Comparison of ENCODE assay signal across 1 cellular context in the genomic region with DNA sequence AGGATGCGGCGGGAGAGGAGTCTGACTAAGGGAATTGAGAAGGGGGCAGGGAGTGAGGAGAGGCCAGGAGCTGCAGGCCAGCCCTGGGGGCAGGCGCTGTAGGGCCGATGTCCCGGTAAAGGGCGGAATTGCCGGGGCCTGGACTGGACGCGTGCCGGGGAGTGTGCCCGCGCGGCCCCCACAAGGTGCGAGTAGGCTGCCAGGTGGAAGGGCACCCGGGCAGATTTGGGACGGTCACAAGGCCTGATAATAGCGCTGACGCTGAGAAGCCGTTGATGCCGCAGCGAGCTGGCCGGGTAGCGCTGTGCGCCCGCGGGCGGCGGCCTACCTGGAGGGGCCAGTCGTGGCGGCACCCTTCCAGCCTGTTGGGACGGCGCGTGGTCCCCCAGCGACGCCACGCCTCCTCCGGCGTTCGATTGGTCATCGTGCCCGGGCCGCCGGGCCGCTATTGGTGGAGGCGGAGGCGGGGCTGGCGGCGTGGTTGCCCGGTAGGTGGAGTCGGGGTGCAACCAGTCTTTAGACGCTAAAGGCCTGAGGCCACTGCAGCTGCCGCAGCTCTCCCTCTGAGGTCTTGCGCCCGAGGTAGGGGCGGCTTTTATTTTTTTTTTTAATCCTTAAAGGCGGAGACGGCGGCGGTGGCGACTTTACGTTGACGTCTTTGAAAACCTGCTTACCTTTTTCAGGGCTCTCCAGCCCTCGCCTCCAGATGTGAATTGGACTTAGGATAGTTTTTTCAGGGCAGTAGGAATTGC.
TF ChIP-seq lines count a peak whose summit lies in the region.

No MANE protein-coding gene starts in this region.

TF ChIP-seq in K562, 482 proteins besides CTCF, POLR2A, EP300 and RAD21 (continues in another document):
- TF ChIP-seq ZSCAN32 (CRISPR knock-in tag; IDR thresholded peaks at IDR 0.05) (no peak; the same call in 1 of the 2 replicates), XRCC5 (IDR thresholded peaks at IDR 0.05; ENCODE audit: low read depth, low read length) (no peak), ZNF274 (IDR thresholded peaks at IDR 0.05; ENCODE audit: borderline replicate concordance, low read depth, low read length) (no peak), ZNF445 (CRISPR knock-in tag; IDR thresholded peaks at IDR 0.05; ENCODE audit: low read depth) (no peak), ZNF408 (CRISPR knock-in tag; IDR thresholded peaks at IDR 0.05; ENCODE audit: low read depth) (no peak), ZNF311 (CRISPR knock-in tag; IDR thresholded peaks at IDR 0.05) (no peak), CBFA2T2 (conservative IDR thresholded peaks at IDR 0.05) (no peak), HIVEP1 (CRISPR knock-in tag; IDR thresholded peaks at IDR 0.05) (no peak), GATAD2B (IDR thresholded peaks at IDR 0.05; ENCODE audit: borderline replicate concordance) (no peak), ZNF146 (CRISPR knock-in tag; IDR thresholded peaks at IDR 0.05; ENCODE audit: unreplicated experiment) (no peak), FOS (IDR thresholded peaks at IDR 0.05; ENCODE audit: extremely low read depth, insufficient read length) (peak; percentile 96), TBL1XR1 (IDR thresholded peaks at IDR 0.05; ENCODE audit: low read length in 2 of 2) (no peak), SRSF9 (IDR thresholded peaks at IDR 0.05; ENCODE audit: borderline replicate concordance, low read depth, low read length) (no peak), KLF1 (tag; IDR thresholded peaks at IDR 0.05) (peak; percentile 54; the same call in 1 of the 2 replicates), ZC3H11A (IDR thresholded peaks at IDR 0.05; ENCODE audit: low read depth, low read length) (no peak), CSDE1 (IDR thresholded peaks at IDR 0.05) (no peak), KLF6 (CRISPR knock-in tag; IDR thresholded peaks at IDR 0.05; ENCODE audit: borderline replicate concordance) (no peak), NR3C1 (CRISPR knock-in tag; IDR thresholded peaks at IDR 0.05) (no peak), CBX5 (IDR thresholded peaks at IDR 0.05; ENCODE audit: borderline replicate concordance, low read depth) (no peak), KLF10 (CRISPR knock-in tag; IDR thresholded peaks at IDR 0.05) (no peak), HNRNPK (IDR thresholded peaks at IDR 0.05; ENCODE audit: low read depth, low read length, poor library complexity, severe bottlenecking) (no peak), RBM34 (IDR thresholded peaks at IDR 0.05; ENCODE audit: borderline replicate concordance, insufficient read depth, low read length) (0 out of 2 replicates have a peak, but pooled peaks have one; percentile 26), MCM5 (IDR thresholded peaks at IDR 0.05; ENCODE audit: low read depth) (no peak), TEAD4 (IDR thresholded peaks at IDR 0.05; ENCODE audit: low read length) (no peak), TEAD4 (CRISPR knock-in tag; IDR thresholded peaks at IDR 0.05; ENCODE audit: borderline replicate concordance) (peak; percentile 11; the same call in 1 of the 2 replicates), BRD9 (IDR thresholded peaks at IDR 0.05; ENCODE audit: low read depth, partially characterized antibody) (no peak), HOXB6 (CRISPR knock-in tag; IDR thresholded peaks at IDR 0.05; ENCODE audit: borderline replicate concordance) (no peak), SRSF7 (optimal IDR thresholded peaks at IDR 0.05; ENCODE audit: low read depth, low read length) (no peak), KAT8 (IDR thresholded peaks at IDR 0.05; ENCODE audit: low read depth) (no peak), NFRKB (IDR thresholded peaks at IDR 0.05; ENCODE audit: low read depth) (no peak; the same call in none of the 2 replicates), ZNF583 (CRISPR knock-in tag; IDR thresholded peaks at IDR 0.05) (no peak), SIRT6 (IDR thresholded peaks at IDR 0.05; ENCODE audit: low read depth, low read length) (no peak), DIDO1 (tag; IDR thresholded peaks at IDR 0.05; ENCODE audit: low read depth) (no peak), CHD4 (IDR thresholded peaks at IDR 0.05; ENCODE audit: insufficient read depth, insufficient replicate concordance, low read depth, low read length, poor library complexity, severe bottlenecking) (no peak), FIP1L1 (IDR thresholded peaks at IDR 0.05; ENCODE audit: low read depth, low read length, poor library complexity, severe bottlenecking) (peak; percentile 10), GABPA (tag; conservative IDR thresholded peaks at IDR 0.05; ENCODE audit: low read depth) (no peak), ZNF79 (CRISPR knock-in tag; IDR thresholded peaks at IDR 0.05; ENCODE audit: low read depth) (no peak), ZBTB8A (IDR thresholded peaks at IDR 0.05; ENCODE audit: partially characterized antibody) (no peak), RBM14 (IDR thresholded peaks at IDR 0.05; ENCODE audit: borderline replicate concordance, insufficient read depth, low read depth, low read length) (no peak)
- TF ChIP-seq, protein P1, sequence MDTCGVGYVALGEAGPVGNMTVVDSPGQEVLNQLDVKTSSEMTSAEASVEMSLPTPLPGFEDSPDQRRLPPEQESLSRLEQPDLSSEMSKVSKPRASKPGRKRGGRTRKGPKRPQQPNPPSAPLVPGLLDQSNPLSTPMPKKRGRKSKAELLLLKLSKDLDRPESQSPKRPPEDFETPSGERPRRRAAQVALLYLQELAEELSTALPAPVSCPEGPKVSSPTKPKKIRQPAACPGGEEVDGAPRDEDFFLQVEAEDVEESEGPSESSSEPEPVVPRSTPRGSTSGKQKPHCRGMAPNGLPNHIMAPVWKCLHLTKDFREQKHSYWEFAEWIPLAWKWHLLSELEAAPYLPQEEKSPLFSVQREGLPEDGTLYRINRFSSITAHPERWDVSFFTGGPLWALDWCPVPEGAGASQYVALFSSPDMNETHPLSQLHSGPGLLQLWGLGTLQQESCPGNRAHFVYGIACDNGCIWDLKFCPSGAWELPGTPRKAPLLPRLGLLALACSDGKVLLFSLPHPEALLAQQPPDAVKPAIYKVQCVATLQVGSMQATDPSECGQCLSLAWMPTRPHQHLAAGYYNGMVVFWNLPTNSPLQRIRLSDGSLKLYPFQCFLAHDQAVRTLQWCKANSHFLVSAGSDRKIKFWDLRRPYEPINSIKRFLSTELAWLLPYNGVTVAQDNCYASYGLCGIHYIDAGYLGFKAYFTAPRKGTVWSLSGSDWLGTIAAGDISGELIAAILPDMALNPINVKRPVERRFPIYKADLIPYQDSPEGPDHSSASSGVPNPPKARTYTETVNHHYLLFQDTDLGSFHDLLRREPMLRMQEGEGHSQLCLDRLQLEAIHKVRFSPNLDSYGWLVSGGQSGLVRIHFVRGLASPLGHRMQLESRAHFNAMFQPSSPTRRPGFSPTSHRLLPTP (IDR thresholded peaks at IDR 0.05; ENCODE audit: borderline replicate concordance, extremely low read depth, insufficient read length), result no peak
- TF ChIP-seq, protein P2, sequence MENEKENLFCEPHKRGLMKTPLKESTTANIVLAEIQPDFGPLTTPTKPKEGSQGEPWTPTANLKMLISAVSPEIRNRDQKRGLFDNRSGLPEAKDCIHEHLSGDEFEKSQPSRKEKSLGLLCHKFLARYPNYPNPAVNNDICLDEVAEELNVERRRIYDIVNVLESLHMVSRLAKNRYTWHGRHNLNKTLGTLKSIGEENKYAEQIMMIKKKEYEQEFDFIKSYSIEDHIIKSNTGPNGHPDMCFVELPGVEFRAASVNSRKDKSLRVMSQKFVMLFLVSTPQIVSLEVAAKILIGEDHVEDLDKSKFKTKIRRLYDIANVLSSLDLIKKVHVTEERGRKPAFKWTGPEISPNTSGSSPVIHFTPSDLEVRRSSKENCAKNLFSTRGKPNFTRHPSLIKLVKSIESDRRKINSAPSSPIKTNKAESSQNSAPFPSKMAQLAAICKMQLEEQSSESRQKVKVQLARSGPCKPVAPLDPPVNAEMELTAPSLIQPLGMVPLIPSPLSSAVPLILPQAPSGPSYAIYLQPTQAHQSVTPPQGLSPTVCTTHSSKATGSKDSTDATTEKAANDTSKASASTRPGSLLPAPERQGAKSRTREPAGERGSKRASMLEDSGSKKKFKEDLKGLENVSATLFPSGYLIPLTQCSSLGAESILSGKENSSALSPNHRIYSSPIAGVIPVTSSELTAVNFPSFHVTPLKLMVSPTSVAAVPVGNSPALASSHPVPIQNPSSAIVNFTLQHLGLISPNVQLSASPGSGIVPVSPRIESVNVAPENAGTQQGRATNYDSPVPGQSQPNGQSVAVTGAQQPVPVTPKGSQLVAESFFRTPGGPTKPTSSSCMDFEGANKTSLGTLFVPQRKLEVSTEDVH (IDR thresholded peaks at IDR 0.05; ENCODE audit: low read depth, partially characterized antibody), result no peak
- TF ChIP-seq, protein P3, sequence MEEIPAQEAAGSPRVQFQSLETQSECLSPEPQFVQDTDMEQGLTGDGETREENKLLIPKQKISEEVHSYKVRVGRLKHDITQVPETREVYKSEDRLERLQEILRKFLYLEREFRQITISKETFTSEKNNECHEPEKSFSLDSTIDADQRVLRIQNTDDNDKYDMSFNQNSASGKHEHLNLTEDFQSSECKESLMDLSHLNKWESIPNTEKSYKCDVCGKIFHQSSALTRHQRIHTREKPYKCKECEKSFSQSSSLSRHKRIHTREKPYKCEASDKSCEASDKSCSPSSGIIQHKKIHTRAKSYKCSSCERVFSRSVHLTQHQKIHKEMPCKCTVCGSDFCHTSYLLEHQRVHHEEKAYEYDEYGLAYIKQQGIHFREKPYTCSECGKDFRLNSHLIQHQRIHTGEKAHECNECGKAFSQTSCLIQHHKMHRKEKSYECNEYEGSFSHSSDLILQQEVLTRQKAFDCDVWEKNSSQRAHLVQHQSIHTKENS (CRISPR knock-in tag; IDR thresholded peaks at IDR 0.05), result no peak
- TF ChIP-seq, protein P4, sequence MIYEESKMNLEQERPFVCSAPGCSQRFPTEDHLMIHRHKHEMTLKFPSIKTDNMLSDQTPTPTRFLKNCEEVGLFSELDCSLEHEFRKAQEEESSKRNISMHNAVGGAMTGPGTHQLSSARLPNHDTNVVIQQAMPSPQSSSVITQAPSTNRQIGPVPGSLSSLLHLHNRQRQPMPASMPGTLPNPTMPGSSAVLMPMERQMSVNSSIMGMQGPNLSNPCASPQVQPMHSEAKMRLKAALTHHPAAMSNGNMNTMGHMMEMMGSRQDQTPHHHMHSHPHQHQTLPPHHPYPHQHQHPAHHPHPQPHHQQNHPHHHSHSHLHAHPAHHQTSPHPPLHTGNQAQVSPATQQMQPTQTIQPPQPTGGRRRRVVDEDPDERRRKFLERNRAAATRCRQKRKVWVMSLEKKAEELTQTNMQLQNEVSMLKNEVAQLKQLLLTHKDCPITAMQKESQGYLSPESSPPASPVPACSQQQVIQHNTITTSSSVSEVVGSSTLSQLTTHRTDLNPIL (CRISPR knock-in tag; IDR thresholded peaks at IDR 0.05), result no peak
- TF ChIP-seq, protein P5, sequence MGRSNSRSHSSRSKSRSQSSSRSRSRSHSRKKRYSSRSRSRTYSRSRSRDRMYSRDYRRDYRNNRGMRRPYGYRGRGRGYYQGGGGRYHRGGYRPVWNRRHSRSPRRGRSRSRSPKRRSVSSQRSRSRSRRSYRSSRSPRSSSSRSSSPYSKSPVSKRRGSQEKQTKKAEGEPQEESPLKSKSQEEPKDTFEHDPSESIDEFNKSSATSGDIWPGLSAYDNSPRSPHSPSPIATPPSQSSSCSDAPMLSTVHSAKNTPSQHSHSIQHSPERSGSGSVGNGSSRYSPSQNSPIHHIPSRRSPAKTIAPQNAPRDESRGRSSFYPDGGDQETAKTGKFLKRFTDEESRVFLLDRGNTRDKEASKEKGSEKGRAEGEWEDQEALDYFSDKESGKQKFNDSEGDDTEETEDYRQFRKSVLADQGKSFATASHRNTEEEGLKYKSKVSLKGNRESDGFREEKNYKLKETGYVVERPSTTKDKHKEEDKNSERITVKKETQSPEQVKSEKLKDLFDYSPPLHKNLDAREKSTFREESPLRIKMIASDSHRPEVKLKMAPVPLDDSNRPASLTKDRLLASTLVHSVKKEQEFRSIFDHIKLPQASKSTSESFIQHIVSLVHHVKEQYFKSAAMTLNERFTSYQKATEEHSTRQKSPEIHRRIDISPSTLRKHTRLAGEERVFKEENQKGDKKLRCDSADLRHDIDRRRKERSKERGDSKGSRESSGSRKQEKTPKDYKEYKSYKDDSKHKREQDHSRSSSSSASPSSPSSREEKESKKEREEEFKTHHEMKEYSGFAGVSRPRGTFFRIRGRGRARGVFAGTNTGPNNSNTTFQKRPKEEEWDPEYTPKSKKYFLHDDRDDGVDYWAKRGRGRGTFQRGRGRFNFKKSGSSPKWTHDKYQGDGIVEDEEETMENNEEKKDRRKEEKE (IDR thresholded peaks at IDR 0.05; ENCODE audit: borderline replicate concordance in 1 of 2, control insufficient read depth in 1 of 2, low read depth in 2 of 2, low read length in 1 of 2), result no peak
- TF ChIP-seq, protein P6, sequence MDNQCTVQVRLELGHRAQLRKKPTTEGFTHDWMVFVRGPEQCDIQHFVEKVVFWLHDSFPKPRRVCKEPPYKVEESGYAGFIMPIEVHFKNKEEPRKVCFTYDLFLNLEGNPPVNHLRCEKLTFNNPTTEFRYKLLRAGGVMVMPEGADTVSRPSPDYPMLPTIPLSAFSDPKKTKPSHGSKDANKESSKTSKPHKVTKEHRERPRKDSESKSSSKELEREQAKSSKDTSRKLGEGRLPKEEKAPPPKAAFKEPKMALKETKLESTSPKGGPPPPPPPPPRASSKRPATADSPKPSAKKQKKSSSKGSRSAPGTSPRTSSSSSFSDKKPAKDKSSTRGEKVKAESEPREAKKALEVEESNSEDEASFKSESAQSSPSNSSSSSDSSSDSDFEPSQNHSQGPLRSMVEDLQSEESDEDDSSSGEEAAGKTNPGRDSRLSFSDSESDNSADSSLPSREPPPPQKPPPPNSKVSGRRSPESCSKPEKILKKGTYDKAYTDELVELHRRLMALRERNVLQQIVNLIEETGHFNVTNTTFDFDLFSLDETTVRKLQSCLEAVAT (IDR thresholded peaks at IDR 0.05), result no peak; a peak in 1 of 4 replicates
- TF ChIP-seq, protein P7, sequence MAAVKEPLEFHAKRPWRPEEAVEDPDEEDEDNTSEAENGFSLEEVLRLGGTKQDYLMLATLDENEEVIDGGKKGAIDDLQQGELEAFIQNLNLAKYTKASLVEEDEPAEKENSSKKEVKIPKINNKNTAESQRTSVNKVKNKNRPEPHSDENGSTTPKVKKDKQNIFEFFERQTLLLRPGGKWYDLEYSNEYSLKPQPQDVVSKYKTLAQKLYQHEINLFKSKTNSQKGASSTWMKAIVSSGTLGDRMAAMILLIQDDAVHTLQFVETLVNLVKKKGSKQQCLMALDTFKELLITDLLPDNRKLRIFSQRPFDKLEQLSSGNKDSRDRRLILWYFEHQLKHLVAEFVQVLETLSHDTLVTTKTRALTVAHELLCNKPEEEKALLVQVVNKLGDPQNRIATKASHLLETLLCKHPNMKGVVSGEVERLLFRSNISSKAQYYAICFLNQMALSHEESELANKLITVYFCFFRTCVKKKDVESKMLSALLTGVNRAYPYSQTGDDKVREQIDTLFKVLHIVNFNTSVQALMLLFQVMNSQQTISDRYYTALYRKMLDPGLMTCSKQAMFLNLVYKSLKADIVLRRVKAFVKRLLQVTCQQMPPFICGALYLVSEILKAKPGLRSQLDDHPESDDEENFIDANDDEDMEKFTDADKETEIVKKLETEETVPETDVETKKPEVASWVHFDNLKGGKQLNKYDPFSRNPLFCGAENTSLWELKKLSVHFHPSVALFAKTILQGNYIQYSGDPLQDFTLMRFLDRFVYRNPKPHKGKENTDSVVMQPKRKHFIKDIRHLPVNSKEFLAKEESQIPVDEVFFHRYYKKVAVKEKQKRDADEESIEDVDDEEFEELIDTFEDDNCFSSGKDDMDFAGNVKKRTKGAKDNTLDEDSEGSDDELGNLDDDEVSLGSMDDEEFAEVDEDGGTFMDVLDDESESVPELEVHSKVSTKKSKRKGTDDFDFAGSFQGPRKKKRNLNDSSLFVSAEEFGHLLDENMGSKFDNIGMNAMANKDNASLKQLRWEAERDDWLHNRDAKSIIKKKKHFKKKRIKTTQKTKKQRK (IDR thresholded peaks at IDR 0.05; ENCODE audit: borderline replicate concordance, low read depth, low read length), result no peak
